In genomic region chr12:111638576-111638975, GRCh38 we compare ENCODE assay signal across 31 cellular contexts. TPM values are rescaled to one million over a fixed set of nuclear protein-coding genes. Genes with fewer than 3 reads are reported as not detected.
DNase-seq lines count a peak whose midpoint lies in the region; ATAC-seq and TF ChIP-seq lines count a peak whose summit lies in the region.
"Had no signal": no experiment of that assay in that cellular context is flagged by ENCODE, and none has a peak within 500 bp of the region (broad histone marks: within the 10 kb centered on the region; RNA-seq: fewer than 3 reads in every experiment).

No MANE protein-coding gene starts in this region.

- no peak for DNase-seq in activated naive CD8-positive, alpha-beta T cell treated with anti-CD3 and anti-CD28 coated beads for 36 hours
- DNase-seq in chondrocyte (ENCODE audit: low spot score) (no peak), iris pigment epithelial cell (ENCODE audit: low read depth) (peak; percentile 40), DMS79 treated with DMSO at 0.1 percent for 48 hours (lab: John Stamatoyannopoulos, UW) (no peak), colonic mucosa (no peak)
- DNase-seq: activated CD4-positive, alpha-beta T cell treated with anti-CD3 and anti-CD28 coated beads, Interleukin-2, amount 50 U/mL, for 4 hours; activated T-cell treated with anti-CD3 and anti-CD28 coated beads, Interleukin-2, amount 50 U/mL, for 48 hours; cortex of kidney; effector memory CD4-positive, alpha-beta T cell; foreskin keratinocyte; GDM1; kidney glomerular epithelial cell; lower lobe of right lung; MM.1S; naive thymus-derived CD8-positive, alpha-beta T cell; NCI-H1105 treated with DMSO at 0.1 percent for 48 hours; NCI-H187 treated with DMSO at 0.1 percent for 48 hours; NCI-H524; PC-3; SK-N-SH; trophoblast cell had no signal

- peaks cover 3% of the 10 kb centered on the region for H3K36me3 ChIP-seq in colonic mucosa

- no peak overlapping the region for H3K4me3 Mint-ChIP-seq in activated naive CD8-positive, alpha-beta T cell
- H3K4me3 Mint-ChIP-seq in activated naive CD8-positive, alpha-beta T cell treated with anti-CD3 and anti-CD28 coated beads for 36 hours, result no peak overlapping the region
- no peak overlapping the region for H3K4me3 Mint-ChIP-seq in chondrocyte (ENCODE audit: unreplicated experiment)
- H3K4me3 Mint-ChIP-seq: naive thymus-derived CD8-positive, alpha-beta T cell; stimulated activated effector memory CD8-positive, alpha-beta T cell treated with anti-CD3 and anti-CD28 coated beads, Interleukin-12 subunit alpha, Interleukin-12 subunit beta, amount 100 ng/mL, for 72 hours; T-helper 1 cell treated with Interleukin-12 subunit alpha and Interleukin-12 subunit beta and Interleukin-4 antibody, amounts not matched to agents 30 μg/mL and 1 μg/mL, for 36 hours had no signal

- H3K9me3 ChIP-seq in colonic mucosa, result no peaks in the 10 kb centered on the region
- H3K9me3 ChIP-seq: lower lobe of right lung, SK-N-SH had no signal

- H3K36me3 Mint-ChIP-seq in activated naive CD8-positive, alpha-beta T cell, result no peaks in the 10 kb centered on the region
- peaks cover 3% of the 10 kb centered on the region for H3K36me3 Mint-ChIP-seq in activated naive CD8-positive, alpha-beta T cell treated with anti-CD3 and anti-CD28 coated beads for 36 hours
- H3K36me3 Mint-ChIP-seq in chondrocyte (ENCODE audit: low read depth), result peaks cover 9% of the 10 kb centered on the region

- intact Hi-C loops in colonic mucosa (cut with DNase I), result no loop called here

- H3K9ac ChIP-seq in colonic mucosa (ENCODE audit: low read depth in 2 of 2, low read length in 2 of 2), result no peak overlapping the region
- H3K9ac ChIP-seq: KMS-11, SK-N-SH had no signal

- ATAC-seq in GM21737 (IDR thresholded peaks at IDR 0.05; ENCODE audit: unreplicated experiment) (no peak), GM21619 (IDR thresholded peaks at IDR 0.05; ENCODE audit: unreplicated experiment) (no peak)
- ATAC-seq: activated CD4-positive, CD25-positive, alpha-beta regulatory T cell treated with anti-CD3 and anti-CD28 coated beads, Interleukin-2, amount 50 U/mL, for 24 hours; foreskin keratinocyte; lower lobe of right lung; naive thymus-derived CD8-positive, alpha-beta T cell; PC-3; stimulated activated effector memory CD8-positive, alpha-beta T cell treated with anti-CD3 and anti-CD28 coated beads, Interleukin-12 subunit alpha, Interleukin-12 subunit beta, amount 100 ng/mL, for 72 hours had no signal

- no peaks in the 10 kb centered on the region for H3K27me3 Mint-ChIP-seq in activated naive CD8-positive, alpha-beta T cell
- no peaks in the 10 kb centered on the region for H3K27me3 Mint-ChIP-seq in activated naive CD8-positive, alpha-beta T cell treated with anti-CD3 and anti-CD28 coated beads for 36 hours
- H3K27me3 Mint-ChIP-seq in chondrocyte (ENCODE audit: low read depth), result no peaks in the 10 kb centered on the region
- H3K27me3 Mint-ChIP-seq: naive thymus-derived CD8-positive, alpha-beta T cell had no signal

- H3K27me3 ChIP-seq in colonic mucosa, result no peaks in the 10 kb centered on the region
- H3K27me3 ChIP-seq: foreskin keratinocyte had no signal

- H3K4me1 ChIP-seq in colonic mucosa, result no peaks in the 10 kb centered on the region
- H3K4me1 ChIP-seq: foreskin keratinocyte had no signal

- H3K4me1 Mint-ChIP-seq in activated naive CD8-positive, alpha-beta T cell (ENCODE audit: low read depth), result no peaks in the 10 kb centered on the region
- H3K4me1 Mint-ChIP-seq in activated naive CD8-positive, alpha-beta T cell treated with anti-CD3 and anti-CD28 coated beads for 36 hours, result peaks cover 2% of the 10 kb centered on the region
- peaks cover 26% of the 10 kb centered on the region for H3K4me1 Mint-ChIP-seq in chondrocyte (ENCODE audit: low read depth)

- no peak overlapping the region for H3K4me3 ChIP-seq in colonic mucosa
- H3K4me3 ChIP-seq: lower lobe of right lung had no signal

- peak overlapping the region; percentile 22 for H3K27ac Mint-ChIP-seq in activated naive CD8-positive, alpha-beta T cell
- no peak overlapping the region for H3K27ac Mint-ChIP-seq in activated naive CD8-positive, alpha-beta T cell treated with anti-CD3 and anti-CD28 coated beads for 36 hours
- peak overlapping the region; percentile 68 for H3K27ac Mint-ChIP-seq in chondrocyte (ENCODE audit: unreplicated experiment)
- H3K27ac Mint-ChIP-seq: T-helper 1 cell treated with Interleukin-12 subunit alpha and Interleukin-12 subunit beta and Interleukin-4 antibody, amounts not matched to agents 30 μg/mL and 1 μg/mL, for 36 hours had no signal

- H3K27ac ChIP-seq in colonic mucosa, result no peak overlapping the region
- H3K27ac ChIP-seq: 22Rv1, C4-2B, foreskin keratinocyte, HL-60, KMS-11, lower lobe of right lung had no signal

- no peaks in the 10 kb centered on the region for H3K9me3 Mint-ChIP-seq in activated naive CD8-positive, alpha-beta T cell (ENCODE audit: low read depth)
- H3K9me3 Mint-ChIP-seq in activated naive CD8-positive, alpha-beta T cell treated with anti-CD3 and anti-CD28 coated beads for 36 hours, result no peaks in the 10 kb centered on the region
- H3K9me3 Mint-ChIP-seq in chondrocyte (ENCODE audit: low read depth), result no peaks in the 10 kb centered on the region
- H3K9me3 Mint-ChIP-seq: naive thymus-derived CD8-positive, alpha-beta T cell; stimulated activated effector memory CD8-positive, alpha-beta T cell treated with anti-CD3 and anti-CD28 coated beads, Interleukin-12 subunit alpha, Interleukin-12 subunit beta, amount 100 ng/mL, for 72 hours; T-helper 1 cell treated with Interleukin-12 subunit alpha and Interleukin-12 subunit beta and Interleukin-4 antibody, amounts not matched to agents 30 μg/mL and 1 μg/mL, for 36 hours had no signal

- TF ChIP-seq CTCF in chondrocyte (IDR thresholded peaks at IDR 0.05) (no peak), colonic mucosa (IDR thresholded peaks at IDR 0.05) (no peak)

RNA-seq across cellular contexts. Expression of gene ATXN2, which starts 39.5 kb away (rescaled TPM):
- 10 to 100 TPM; 24.8 to 30.8 TPM for total RNA-seq in activated naive CD8-positive, alpha-beta T cell treated with anti-CD3 and anti-CD28 coated beads for 36 hours
- total RNA-seq in chondrocyte (63.7 to 66.8 TPM (median 66.1 TPM) in 3 replicates), colonic mucosa (10 to 100 TPM; 48.7 to 55.1 TPM)

RNA-seq across cellular contexts. Expression of gene BRAP, which starts 47.2 kb away (rescaled TPM):
- 10 to 100 TPM; 22.4 to 23.0 TPM for total RNA-seq in activated naive CD8-positive, alpha-beta T cell treated with anti-CD3 and anti-CD28 coated beads for 36 hours
- total RNA-seq in chondrocyte (15.3 to 17.3 TPM (median 15.4 TPM) in 3 replicates), colonic mucosa (10 to 100 TPM; 16.0 to 19.6 TPM)

RNA-seq across cellular contexts. Expression of gene ACAD10, which starts 47.3 kb away (rescaled TPM):
- total RNA-seq in activated naive CD8-positive, alpha-beta T cell treated with anti-CD3 and anti-CD28 coated beads for 36 hours, result 10 to 100 TPM; 14.4 to 17.4 TPM
- total RNA-seq in chondrocyte (13.0 to 19.6 TPM (median 13.0 TPM) in 3 replicates), colonic mucosa (10 to 100 TPM; 37.0 to 42.6 TPM)
